1 cellular context compared by ENCODE assay signal in the genomic region with DNA sequence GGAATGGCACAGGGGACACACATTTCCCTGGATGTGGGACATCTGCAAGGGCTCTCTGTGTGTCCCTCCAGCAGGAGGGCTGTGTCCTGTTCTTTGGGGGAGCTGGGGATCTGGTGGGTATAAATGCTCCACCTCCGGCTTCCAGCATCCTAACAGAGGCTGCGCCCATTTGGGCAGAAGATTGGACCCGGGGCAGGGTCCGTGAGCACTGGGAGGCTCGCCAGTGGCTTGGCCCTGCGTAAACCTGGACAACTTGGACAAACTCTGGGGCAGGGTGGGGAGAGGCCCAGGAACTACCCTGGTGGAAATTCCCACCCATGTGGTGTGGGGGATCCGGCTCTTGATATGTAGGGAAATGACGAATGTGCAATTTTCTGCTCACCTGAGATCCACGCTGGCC.
TF ChIP-seq lines count a peak whose summit lies in the region.

No MANE protein-coding gene starts in this region.

TF ChIP-seq in HCT116, 20 proteins besides CTCF, POLR2A, EP300 and RAD21:
- TF ChIP-seq CEBPB (IDR thresholded peaks at IDR 0.05; ENCODE audit: low read depth) (no peak), EZH2 (IDR thresholded peaks at IDR 0.05) (no peak), EGR1 (IDR thresholded peaks at IDR 0.05; ENCODE audit: low read depth) (no peak), ZBTB33 (IDR thresholded peaks at IDR 0.05; ENCODE audit: extremely low read depth, insufficient replicate concordance, low read length) (no peak), YY1 (IDR thresholded peaks at IDR 0.05; ENCODE audit: extremely low read depth, insufficient replicate concordance, low read depth, low read length) (no peak), ELF1 (IDR thresholded peaks at IDR 0.05; ENCODE audit: borderline replicate concordance, low read depth) (no peak), POLR2AphosphoS5 (IDR thresholded peaks at IDR 0.05; ENCODE audit: low read depth, low read length) (no peak), FOSL1 (IDR thresholded peaks at IDR 0.05; ENCODE audit: low read depth) (no peak), CBX3 (IDR thresholded peaks at IDR 0.05; ENCODE audit: low read depth) (no peak), ZNF274 (IDR thresholded peaks at IDR 0.05; ENCODE audit: low read depth, low read length) (no peak), TCF7L2 (IDR thresholded peaks at IDR 0.05; ENCODE audit: borderline replicate concordance, extremely low read depth, insufficient read depth, insufficient read length) (no peak), MAX (IDR thresholded peaks at IDR 0.05) (no peak), ZFX (IDR thresholded peaks at IDR 0.05) (no peak), JUND (IDR thresholded peaks at IDR 0.05) (no peak), SIN3A (IDR thresholded peaks at IDR 0.05; ENCODE audit: low read depth) (no peak)
- TF ChIP-seq, protein P1, sequence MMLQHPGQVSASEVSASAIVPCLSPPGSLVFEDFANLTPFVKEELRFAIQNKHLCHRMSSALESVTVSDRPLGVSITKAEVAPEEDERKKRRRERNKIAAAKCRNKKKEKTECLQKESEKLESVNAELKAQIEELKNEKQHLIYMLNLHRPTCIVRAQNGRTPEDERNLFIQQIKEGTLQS (IDR thresholded peaks at IDR 0.05) = no peak
